8 cellular contexts compared by ENCODE assay signal in genomic region chr15:20356444-20357138, GRCh38.
DNase-seq lines count a peak whose midpoint lies in the region; ATAC-seq and TF ChIP-seq lines count a peak whose summit lies in the region.

No MANE protein-coding gene starts in this region.

- peak; percentile 67 for ATAC-seq in GM18517 (IDR thresholded peaks at IDR 0.05; ENCODE audit: unreplicated experiment)
- ATAC-seq in HG03442 (IDR thresholded peaks at IDR 0.05; ENCODE audit: unreplicated experiment): peak; percentile 50

- H3K4me3 Mint-ChIP-seq in endothelial cell (ENCODE audit: unreplicated experiment) (peak overlapping the region; percentile 84), nephron (no peak overlapping the region)

- peaks cover 0 to 10% (median 0%) of the 10 kb centered on the region in 4 donors for H3K9me3 ChIP-seq in tibial nerve

- H3K4me3 ChIP-seq in tibial nerve: no peak overlapping the region

- TF ChIP-seq EP300 in tibial nerve (IDR thresholded peaks at IDR 0.05): no peak

- no peaks in the 10 kb centered on the region for H3K4me1 ChIP-seq in tibial nerve

- H3K9me3 Mint-ChIP-seq in endothelial cell (ENCODE audit: unreplicated experiment): peaks cover 18% of the 10 kb centered on the region
- peaks cover 36% of the 10 kb centered on the region for H3K9me3 Mint-ChIP-seq in nephron

- no peaks in the 10 kb centered on the region for H3K27me3 ChIP-seq in tibial nerve

- no peaks in the 10 kb centered on the region for H3K36me3 ChIP-seq in tibial nerve

- peak; percentile 85 to 86 for DNase-seq in activated CD4-positive, alpha-beta T cell treated with anti-CD3 and anti-CD28 coated beads, Interleukin-2, amount 50 U/mL, for 24 hours (ENCODE audit: low read depth in 1 of 2, low spot score in 1 of 2)
- DNase-seq in endothelial cell (ENCODE audit: low spot score) (no peak), tibial nerve (ENCODE audit: low spot score in 2 of 2) (peak in 1 of 2 donors; percentile 43), UCSD-AML1 (lab: John Stamatoyannopoulos, UW; ENCODE audit: unreplicated experiment) (no peak), retina (no peak)

- H3K4me1 Mint-ChIP-seq in endothelial cell (ENCODE audit: unreplicated experiment) (no peaks in the 10 kb centered on the region), nephron (no peaks in the 10 kb centered on the region)

- WGBS in tibial nerve, 2 donors: 69 to 73% methylated on average over 27 of the region's 27 CpGs

- no peak overlapping the region for H3K27ac ChIP-seq in tibial nerve

- TF ChIP-seq POLR2A in tibial nerve (IDR thresholded peaks at IDR 0.05): no peak

- peak; percentile 93 for TF ChIP-seq CTCF in endothelial cell (IDR thresholded peaks at IDR 0.05; ENCODE audit: unreplicated experiment)
- peak; percentile 13 to 31 (median 28) for TF ChIP-seq CTCF in nephron (IDR thresholded peaks at IDR 0.05; ENCODE audit: unreplicated experiment in 3 of 3)
- TF ChIP-seq CTCF in tibial nerve (IDR thresholded peaks at IDR 0.05): peak; percentile 63 to 86 (median 72)

- H3K27ac Mint-ChIP-seq in endothelial cell (ENCODE audit: unreplicated experiment) (peak overlapping the region; percentile 20), nephron (no peak overlapping the region)

- peaks cover 14% of the 10 kb centered on the region for H3K36me3 Mint-ChIP-seq in endothelial cell (ENCODE audit: low read depth, unreplicated experiment)
- H3K36me3 Mint-ChIP-seq in nephron (ENCODE audit: low read depth): peaks cover 9% of the 10 kb centered on the region

- H3K27me3 Mint-ChIP-seq in endothelial cell (ENCODE audit: unreplicated experiment) (peaks cover 26% of the 10 kb centered on the region), nephron (ENCODE audit: low read depth) (peaks cover 4% of the 10 kb centered on the region)

Comparison
In these comparisons a context has a peak if more than half of its experiments do, and no peak if none do; other contexts are left out.
1. DNase-seq: peak in activated CD4-positive, alpha-beta T cell treated with anti-CD3 and anti-CD28 coated beads, Interleukin-2, amount 50 U/mL, for 24 hours (2 of 2); none in endothelial cell (single experiment), UCSD-AML1 (single experiment) and retina (single experiment).
2. CTCF ChIP-seq: peak in every context shown above with its lines; median percentile 93 in endothelial cell; 72 in tibial nerve; 28 in nephron.